ENCODE assay signal across 24 cellular contexts in the genomic region with DNA sequence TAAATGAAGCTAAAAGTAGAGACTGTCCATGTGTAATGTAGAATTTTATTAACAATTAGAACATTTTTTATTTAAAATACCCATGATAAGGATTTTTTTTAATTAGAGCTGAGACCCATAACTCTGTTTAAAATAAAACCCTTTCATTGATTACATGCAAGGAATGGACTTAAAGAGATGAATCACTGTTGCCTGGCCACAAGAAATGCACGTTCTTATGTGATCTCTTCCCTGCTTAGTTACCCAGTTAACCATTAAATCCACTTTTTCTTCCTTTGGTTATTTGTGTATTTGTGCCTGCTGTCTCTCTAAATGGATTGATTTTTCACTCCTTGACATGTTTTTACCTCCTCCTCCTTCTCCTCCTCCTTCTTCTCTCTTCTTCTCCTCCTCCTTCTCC.
"Had no signal": no experiment of that assay in that cellular context is flagged by ENCODE, and none has a peak within 500 bp of the region (broad histone marks: within the 10 kb centered on the region; RNA-seq: fewer than 3 reads in every experiment).

No MANE protein-coding gene starts in this region.

- H3K27ac ChIP-seq: gastrocnemius medialis, heart left ventricle, neural progenitor cell, parathyroid adenoma, right atrium auricular region, skin epidermis, spleen, suprapubic skin, transverse colon, upper lobe of right lung, uterus had no signal

- H3K27me3 ChIP-seq: gastrocnemius medialis, heart left ventricle, neural progenitor cell, right atrium auricular region, spleen, suprapubic skin, transverse colon, upper lobe of right lung, uterus had no signal

- FAIRE-seq: endometrium had no signal

- H3K36me3 ChIP-seq: gastrocnemius medialis, heart left ventricle, neural progenitor cell, right atrium auricular region, spleen, suprapubic skin, transverse colon, upper lobe of right lung, uterus had no signal

- H3K4me3 ChIP-seq: gastrocnemius medialis, heart left ventricle, lung, neural progenitor cell, right atrium auricular region, skin epidermis, spleen, suprapubic skin, transverse colon, upper lobe of right lung, uterus had no signal

- DNase-seq: cerebellar nuclear complex; cortex of kidney; effector memory CD8-positive, alpha-beta T cell; foreskin fibroblast; gastrocnemius medialis; heart left ventricle; hippocampal formation; islet precursor cell; midbrain; naive thymus-derived CD4-positive, alpha-beta T cell; spleen; stimulated activated CD4-positive, alpha-beta T cell treated with anti-CD3 and anti-CD28 coated beads, Interleukin-4, amount 100 ng/mL, for 4 hours; stimulated activated naive CD4-positive, alpha-beta T cell; stimulated activated naive CD8-positive, alpha-beta T cell treated with anti-CD3 and anti-CD28 coated beads, Interleukin-15, amount 100 ng/mL, for 72 hours; transverse colon; upper lobe of right lung; uterus had no signal
